ENCODE assay signal across 8 cellular contexts in the genomic region with DNA sequence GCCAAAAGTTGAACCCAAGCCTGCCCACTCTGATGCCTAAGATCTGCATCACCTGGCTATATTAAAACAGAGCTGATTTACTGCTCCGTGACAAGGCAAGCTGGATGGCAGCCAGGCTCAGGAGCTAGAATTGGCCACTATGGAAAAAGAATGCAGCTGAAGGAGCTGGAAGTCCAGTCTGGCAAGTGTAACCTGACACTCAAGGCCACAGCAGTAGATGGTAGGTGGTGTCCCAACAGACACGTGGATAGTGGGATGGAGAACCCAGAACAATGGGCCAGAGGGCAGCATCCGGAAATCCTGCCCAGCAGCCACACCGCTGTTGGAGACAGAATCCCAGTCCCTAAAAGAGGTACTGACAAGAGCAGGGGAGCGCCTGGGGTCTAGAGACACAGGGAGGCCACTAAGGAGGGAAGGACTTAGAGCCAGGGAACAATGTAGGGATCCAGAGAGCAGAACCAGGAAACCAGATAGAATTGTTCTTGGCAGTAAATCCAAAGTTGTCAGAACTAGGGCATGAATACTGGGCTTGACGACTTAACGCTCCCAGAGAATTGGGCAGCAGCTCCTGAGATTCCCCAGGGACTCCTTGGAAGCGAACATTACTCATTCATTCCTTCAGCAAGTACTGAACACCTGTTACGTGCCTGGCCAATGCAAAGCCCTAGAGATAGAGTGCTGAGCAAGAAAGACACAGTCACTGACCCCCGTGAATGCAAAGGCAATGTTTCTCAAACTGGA.
A peak's percentile ranks its signal among the peaks of the same experiment; 100 is the strongest.
DNase-seq lines count a peak whose midpoint lies in the region; ATAC-seq and TF ChIP-seq lines count a peak whose summit lies in the region.

No MANE protein-coding gene starts in this region.

- H3K27ac ChIP-seq in left ventricle myocardium inferior (replicated peaks): no peak overlapping the region

- H3K9me3 ChIP-seq in HAP-1: no peaks in the 10 kb centered on the region
- H3K9me3 ChIP-seq in left ventricle myocardium inferior (replicated peaks): peaks cover 31% of the 10 kb centered on the region

- H3K27me3 ChIP-seq in HAP-1 (ENCODE audit: low read depth) (no peaks in the 10 kb centered on the region), left ventricle myocardium inferior (ENCODE audit: low read depth) (no peaks in the 10 kb centered on the region)

- no peaks in the 10 kb centered on the region for H3K36me3 ChIP-seq in HAP-1 (replicated peaks)
- no peaks in the 10 kb centered on the region for H3K36me3 ChIP-seq in left ventricle myocardium inferior

- intact Hi-C loops in left ventricle myocardium inferior (cut with micrococcal nuclease): no loop called here

- DNase-seq in H4 (ENCODE audit: low spot score) (peak; percentile 66), NCI-H510A treated with DMSO at 0.1 percent for 48 hours (lab: John Stamatoyannopoulos, UW) (peak; percentile 82), pons (ENCODE audit: low spot score) (peak; percentile 11), amygdala (lab: John Stamatoyannopoulos, UW) (no peak), HAP-1 (ENCODE audit: low spot score in 2 of 2) (no peak), left ventricle myocardium inferior (no peak)

- H3K4me1 ChIP-seq in HAP-1: no peaks in the 10 kb centered on the region
- H3K4me1 ChIP-seq in left ventricle myocardium inferior: no peaks in the 10 kb centered on the region

- no peak for TF ChIP-seq CTCF in left ventricle myocardium inferior (IDR thresholded peaks at IDR 0.05; ENCODE audit: borderline replicate concordance)

- ATAC-seq in esophagus mucosa (peak; percentile 73), GM21723 (IDR thresholded peaks at IDR 0.05; ENCODE audit: unreplicated experiment) (no peak)

- H3K4me3 ChIP-seq in HAP-1 (no peak overlapping the region), left ventricle myocardium inferior (no peak overlapping the region)

- in situ Hi-C loops in HAP-1 (cut with MboI; ENCODE audit: low sequenced_read_pairs): no loop called here

Comparison
In these comparisons a context has a peak if more than half of its experiments do, and no peak if none do; other contexts are left out.
1. DNase-seq: peak in H4 (single experiment), NCI-H510A treated with DMSO at 0.1 percent for 48 hours (single experiment) and pons (single experiment); none in amygdala (0 of 56), HAP-1 (0 of 2) and left ventricle myocardium inferior (single experiment).